In genomic region chr16:75263291-75263962, GRCh38 we compare ENCODE assay signal across 11 cellular contexts. TPM values are rescaled to one million over a fixed set of nuclear protein-coding genes. Genes with fewer than 3 reads are reported as not detected.
A peak's percentile ranks its signal among the peaks of the same experiment; 100 is the strongest.
DNase-seq lines count a peak whose midpoint lies in the region; ATAC-seq, FAIRE-seq and TF ChIP-seq lines count a peak whose summit lies in the region.
"Had no signal": no experiment of that assay in that cellular context is flagged by ENCODE, and none has a peak within 500 bp of the region (broad histone marks: within the 10 kb centered on the region; RNA-seq: fewer than 3 reads in every experiment).

No MANE protein-coding gene starts in this region.

- ATAC-seq in lung (ENCODE audit: insufficient read depth, low FRiP score) (no peak), HG03039 (IDR thresholded peaks at IDR 0.05; ENCODE audit: unreplicated experiment) (no peak)
- no peak for ATAC-seq in stimulated activated naive CD8-positive, alpha-beta T cell treated with anti-CD3 and anti-CD28 coated beads, Interleukin-15, Interleukin-2, amounts not matched to agents 100 U/mL and 50 U/mL, for 24 hours

- no peaks in the 10 kb centered on the region for H3K9me3 ChIP-seq in lung (ENCODE audit: control insufficient read depth in 2 of 2, insufficient read depth in 1 of 2, low read length in 1 of 2)
- H3K9me3 ChIP-seq: SJCRH30 had no signal

- H3K4me1 ChIP-seq in lung (ENCODE audit: control insufficient read depth in 2 of 2, insufficient read depth in 2 of 2, low read length in 2 of 2) = peaks cover 24 to 46% of the 10 kb centered on the region in 2 donors

- H3K4me3 ChIP-seq in choroid plexus epithelial cell (ENCODE audit: low read depth, low read length) = peak overlapping the region; percentile 92
- no peak overlapping the region for H3K4me3 ChIP-seq in lung
- H3K4me3 ChIP-seq: SJCRH30 had no signal

- 72 to 74% methylated on average over 14 of the region's 14 CpGs for WGBS in lung, 2 donors

- DNase-seq in HTR-8/SVneo (ENCODE audit: insufficient read length, low spot score) = no peak
- no peak for DNase-seq in choroid plexus epithelial cell (ENCODE audit: low read depth)
- DNase-seq in lung (ENCODE audit: low spot score) = no peak
- no peak for DNase-seq in substantia nigra (lab: John Stamatoyannopoulos, UW)
- DNase-seq in stimulated activated CD4-positive, alpha-beta T cell treated with anti-CD3 and anti-CD28 coated beads, Interleukin-2, amount 100 ng/mL, for 24 hours = no peak
- DNase-seq in stimulated activated naive CD8-positive, alpha-beta T cell treated with anti-CD3 and anti-CD28 coated beads, Interleukin-15, Interleukin-2, amounts not matched to agents 100 U/mL and 50 U/mL, for 24 hours = no peak
- no peak for DNase-seq in GM12891 (ENCODE audit: insufficient read length, low spot score)
- DNase-seq: effector memory CD4-positive, alpha-beta T cell; NCI-H1048; SJCRH30 had no signal

- TF ChIP-seq CTCF in choroid plexus epithelial cell (conservative IDR thresholded peaks at IDR 0.05; ENCODE audit: low read depth, low read length) (no peak), lung (IDR thresholded peaks at IDR 0.05; ENCODE audit: control extremely low read depth, extremely low read depth) (no peak)

- peaks cover 0 to 3% of the 10 kb centered on the region in 2 donors for H3K36me3 ChIP-seq in lung (ENCODE audit: control insufficient read depth in 2 of 2, insufficient read depth in 2 of 2, low read length in 2 of 2)
- H3K36me3 ChIP-seq: SJCRH30 had no signal

- no peak for TF ChIP-seq POLR2A in GM12891 (IDR thresholded peaks at IDR 0.05; ENCODE audit: low read depth, low read length)

- H3K27me3 ChIP-seq in lung (ENCODE audit: control insufficient read depth, insufficient read depth) = no peaks in the 10 kb centered on the region
- H3K27me3 ChIP-seq: SJCRH30 had no signal

- FAIRE-seq in HTR-8/SVneo (lab: Jason Lieb, UNC) (peak; percentile 46), GM12891 (lab: Jason Lieb, UNC) (no peak)

- H3K27ac ChIP-seq in lung (ENCODE audit: low read depth in 1 of 2, low read length in 1 of 2) = peak overlapping the region; percentile 62 to 95
- peak overlapping the region; percentile 81 for H3K27ac ChIP-seq in substantia nigra (ENCODE audit: low read depth, low read length, poor library complexity, severe bottlenecking)
- H3K27ac ChIP-seq: SJCRH30 had no signal

TF ChIP-seq in GM12891, 5 proteins besides CTCF, POLR2A, EP300 and RAD21:
- TF ChIP-seq POLR2AphosphoS5 (IDR thresholded peaks at IDR 0.05; ENCODE audit: low read depth, low read length) (no peak), TAF1 (IDR thresholded peaks at IDR 0.05; ENCODE audit: low read depth, low read length) (no peak), PAX5 (IDR thresholded peaks at IDR 0.05; ENCODE audit: insufficient read depth, low read length, severe bottlenecking) (no peak)

RNA-seq across cellular contexts. Expression of gene BCAR1, which starts 12.0 kb away (rescaled TPM):
- 10 to 100 TPM; 51.3 to 70.7 TPM for total RNA-seq in lung
- polyA plus RNA-seq in lung = 10 to 100 TPM; 37.5 to 48.6 TPM
- polyA plus RNA-seq in GM12891 (2012; ENCODE audit: low read depth, missing spikeins) = 13.4 TPM

RNA-seq across cellular contexts. Expression of gene CTRB1, which starts 44.6 kb away (rescaled TPM):
- 1 to 10 TPM in 1 of 2 donors, not detected in 1; 6.5 TPM for total RNA-seq in lung
- under 1 TPM; 0.33 to 0.97 TPM for polyA plus RNA-seq in lung
- not detected for polyA plus RNA-seq in GM12891 (2012; ENCODE audit: low read depth, missing spikeins)
- total RNA-seq: SJCRH30 had no signal

RNA-seq across cellular contexts. Expression of gene CTRB2, which starts 56.5 kb away (rescaled TPM):
- 10 to 100 TPM in 1 of 2 donors, not detected in 1; 14.6 TPM for total RNA-seq in lung
- 1 to 10 TPM in 1 of 2 donors, under 1 TPM in 1; 0.65 to 1.3 TPM for polyA plus RNA-seq in lung
- not detected for polyA plus RNA-seq in GM12891 (2012; ENCODE audit: low read depth, missing spikeins)
- total RNA-seq: SJCRH30 had no signal
